Comparison of ENCODE assay signal across 8 cellular contexts in genomic region chr13:48634631-48635030, GRCh38.
"Had no signal": no experiment of that assay in that cellular context is flagged by ENCODE, and none has a peak within 500 bp of the region (broad histone marks: within the 10 kb centered on the region; RNA-seq: fewer than 3 reads in every experiment).

No MANE protein-coding gene starts in this region.

- ATAC-seq: HCT116, HepG2 had no signal

- H3K9me3 ChIP-seq: HAP-1 had no signal

- H3K9ac ChIP-seq: GM23248 had no signal

- H3K4me1 ChIP-seq: HAP-1 had no signal

- DNase-seq: GOT3, H7, KBM-7 had no signal

- H3K27ac ChIP-seq: GM23248, HL-60 had no signal

- H3K4me3 ChIP-seq: GM23248, HAP-1 had no signal

- H3K36me3 ChIP-seq: HAP-1 had no signal

- H2AFZ ChIP-seq: GM23248 had no signal

- FAIRE-seq: HepG2 had no signal
